In genomic region chr3:141643391-141643790, GRCh38 we compare ENCODE assay signal across 16 cellular contexts.
"Had no signal": no experiment of that assay in that cellular context is flagged by ENCODE, and none has a peak within 500 bp of the region (broad histone marks: within the 10 kb centered on the region; RNA-seq: fewer than 3 reads in every experiment).

No MANE protein-coding gene starts in this region.

- H3K4me3 ChIP-seq: cardiac muscle cell, colonic mucosa, gastroesophageal sphincter, lower lobe of right lung, skin epidermis, stomach had no signal

- ATAC-seq: activated CD4-positive, CD25-positive, alpha-beta regulatory T cell treated with anti-CD3 and anti-CD28 coated beads, Interleukin-2, amount 50 U/mL, for 24 hours; gastroesophageal sphincter; left cardiac atrium; lower lobe of right lung had no signal

- DNase-seq: activated CD4-positive, alpha-beta memory T cell treated with anti-CD3 and anti-CD28 coated beads for 36 hours; activated gamma-delta T cell treated with Interleukin-2 at 50 U/mL for 16 hours; activated naive CD8-positive, alpha-beta T cell treated with anti-CD3 and anti-CD28 coated beads for 36 hours; activated T-cell treated with anti-CD3 and anti-CD28 coated beads, Interleukin-2, amount 50 U/mL, for 48 hours; anterior cingulate cortex; colonic mucosa; hippocampal formation; left cardiac atrium; lower lobe of right lung; naive B cell; stomach had no signal

- H2AFZ ChIP-seq: parathyroid adenoma had no signal

- H3K27me3 ChIP-seq: cardiac muscle cell, colonic mucosa, gastroesophageal sphincter, stomach had no signal

- H3K9ac ChIP-seq: parathyroid adenoma had no signal

- H3K79me2 ChIP-seq: parathyroid adenoma had no signal

- H3K27ac ChIP-seq: cardiac muscle cell, colonic mucosa, gastroesophageal sphincter, lower lobe of right lung, parathyroid adenoma, skin epidermis, stomach had no signal

- H3K36me3 ChIP-seq: cardiac muscle cell, colonic mucosa, gastroesophageal sphincter, lower lobe of right lung, stomach had no signal

- H3K4me1 ChIP-seq: colonic mucosa, gastroesophageal sphincter, parathyroid adenoma had no signal

- H3K9me3 ChIP-seq: colonic mucosa, lower lobe of right lung, stomach had no signal
